In the genomic region with DNA sequence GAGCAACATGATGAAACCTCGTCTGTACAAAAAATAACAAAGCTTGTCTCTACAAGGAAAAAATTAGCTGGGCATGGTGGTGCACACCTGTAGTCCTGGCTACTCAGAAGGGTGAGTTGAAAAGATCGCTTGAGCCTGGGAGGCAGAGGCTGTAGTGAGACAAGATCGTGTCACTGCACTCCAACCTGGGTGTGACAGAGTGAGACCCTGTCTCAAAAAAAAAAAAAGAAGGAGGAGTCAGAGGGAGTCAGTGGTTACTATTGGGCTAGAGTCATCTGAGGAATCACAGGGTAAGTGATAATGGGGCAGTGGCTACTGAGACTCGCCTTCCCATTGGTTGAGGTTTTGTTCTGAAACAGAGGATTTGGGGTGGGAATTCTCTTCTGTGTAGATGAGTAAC, we compare ENCODE assay signal across 16 cellular contexts. TPM values are rescaled to one million over a fixed set of nuclear protein-coding genes. Genes with fewer than 3 reads are reported as not detected.
DNase-seq lines count a peak whose midpoint lies in the region; ATAC-seq, FAIRE-seq and TF ChIP-seq lines count a peak whose summit lies in the region.
"Had no signal": no experiment of that assay in that cellular context is flagged by ENCODE, and none has a peak within 500 bp of the region (broad histone marks: within the 10 kb centered on the region; RNA-seq: fewer than 3 reads in every experiment).

No MANE protein-coding gene starts in this region.

- peak overlapping the region; percentile 3 for H3K27ac Mint-ChIP-seq in activated CD8-positive, alpha-beta T cell treated with anti-CD3 and anti-CD28 coated beads for 36 hours
- no peak overlapping the region for H3K27ac Mint-ChIP-seq in activated CD8-positive, alpha-beta T cell treated with anti-CD3 and anti-CD28 coated beads, Interleukin-2, amount 10 ng/mL, durations not matched to agents 7 days and 5 days
- peak overlapping the region; percentile 2 for H3K27ac Mint-ChIP-seq in activated T-helper 2 cell treated with anti-CD3 and anti-CD28 coated beads, Interferon-gamma antibody, Interleukin-2, Interleukin-4, amounts not matched to agents 10 μg/mL and 5 μg/mL and 100 μg/mL, durations not matched to agents 14 hours and 24 hours and 36 hours
- H3K27ac Mint-ChIP-seq in natural killer cell treated with Interleukin-12 subunit alpha and Interleukin-12 subunit beta and Interleukin-15 and Interleukin-18, amount 100 ng/mL, for 72 hours: peak overlapping the region; percentile 35 to 42

- 81 to 84% methylated on average over 4 of the region's 4 CpGs for WGBS in pancreas, 2 donors

- CTCF ChIA-PET in activated CD8-positive, alpha-beta T cell treated with anti-CD3 and anti-CD28 coated beads for 36 hours (lab: Charles Lee): interaction anchor here (1.3 to 3.4 kb wide), 3 partner anchors 14 to 69 kb away, joined by 3 to 15 read pairs (median 4); no protein-coding TSS in a partner anchor
- CTCF ChIA-PET in activated CD8-positive, alpha-beta T cell treated with anti-CD3 and anti-CD28 coated beads, Interleukin-2, amount 10 ng/mL, durations not matched to agents 7 days and 5 days (lab: Charles Lee): interaction anchor here (1.3 to 3.3 kb wide), 3 partner anchors 17 to 67 kb away, joined by 4 to 13 read pairs (median 5); no protein-coding TSS in a partner anchor
- CTCF ChIA-PET in HEK293 (lab: Yijun Ruan, JAX): interaction anchor here (0.6 to 0.8 kb wide), 2 partner anchors 15 to 226 kb away, joined by 3 read pairs; no protein-coding TSS in a partner anchor

- TF ChIP-seq CTCF in activated CD8-positive, alpha-beta T cell treated with anti-CD3 and anti-CD28 coated beads for 36 hours (IDR thresholded peaks at IDR 0.05): no peak
- TF ChIP-seq CTCF in HEK293 (tag by site-specific recombination; IDR thresholded peaks at IDR 0.05) (no peak), pancreas (IDR thresholded peaks at IDR 0.05) (no peak)

- DNase-seq in activated CD8-positive, alpha-beta T cell treated with anti-CD3 and anti-CD28 coated beads for 36 hours: no peak
- no peak for DNase-seq in activated CD8-positive, alpha-beta T cell treated with anti-CD3 and anti-CD28 coated beads, Interleukin-2, amount 10 ng/mL, durations not matched to agents 7 days and 5 days
- DNase-seq in activated T-helper 2 cell treated with anti-CD3 and anti-CD28 coated beads, Interferon-gamma antibody, Interleukin-2, Interleukin-4, amounts not matched to agents 10 μg/mL and 5 μg/mL and 100 μg/mL, durations not matched to agents 14 hours and 24 hours and 36 hours (ENCODE audit: low spot score): no peak
- DNase-seq in natural killer cell treated with Interleukin-12 subunit alpha and Interleukin-12 subunit beta and Interleukin-15 and Interleukin-18, amount 100 ng/mL, for 72 hours (ENCODE audit: low spot score): no peak
- DNase-seq in A172 (ENCODE audit: low spot score) (no peak), pancreas (no peak)
- DNase-seq: adrenal gland; foreskin keratinocyte; nucleus accumbens; SHP77; stimulated activated CD4-positive, alpha-beta T cell treated with anti-CD3 and anti-CD28 coated beads, Interleukin-4, amount 100 ng/mL, for 4 hours; upper lobe of left lung had no signal

- H3K27me3 ChIP-seq in pancreas: no peaks in the 10 kb centered on the region
- H3K27me3 ChIP-seq: adrenal gland, foreskin keratinocyte, upper lobe of left lung had no signal

- peaks cover 66% of the 10 kb centered on the region for H3K4me1 Mint-ChIP-seq in activated CD8-positive, alpha-beta T cell treated with anti-CD3 and anti-CD28 coated beads for 36 hours (ENCODE audit: low read depth)
- peaks cover 66% of the 10 kb centered on the region for H3K4me1 Mint-ChIP-seq in activated CD8-positive, alpha-beta T cell treated with anti-CD3 and anti-CD28 coated beads, Interleukin-2, amount 10 ng/mL, durations not matched to agents 7 days and 5 days (ENCODE audit: low read depth)
- peaks cover 57% of the 10 kb centered on the region for H3K4me1 Mint-ChIP-seq in activated T-helper 2 cell treated with anti-CD3 and anti-CD28 coated beads, Interferon-gamma antibody, Interleukin-2, Interleukin-4, amounts not matched to agents 10 μg/mL and 5 μg/mL and 100 μg/mL, durations not matched to agents 14 hours and 24 hours and 36 hours (ENCODE audit: low read depth)
- peaks cover 39 to 45% of the 10 kb centered on the region in 2 donors for H3K4me1 Mint-ChIP-seq in natural killer cell treated with Interleukin-12 subunit alpha and Interleukin-12 subunit beta and Interleukin-15 and Interleukin-18, amount 100 ng/mL, for 72 hours (ENCODE audit: low read depth in 2 of 2)

- H3K4me1 ChIP-seq in HEK293 (ENCODE audit: control insufficient read depth, insufficient read depth, low read length): peaks cover 24% of the 10 kb centered on the region
- peaks cover 0 to 20% (median 0%) of the 10 kb centered on the region in 3 donors for H3K4me1 ChIP-seq in pancreas
- H3K4me1 ChIP-seq: foreskin keratinocyte had no signal

- H3K4me3 Mint-ChIP-seq in activated CD8-positive, alpha-beta T cell treated with anti-CD3 and anti-CD28 coated beads for 36 hours: peak overlapping the region; percentile 100
- no peak overlapping the region for H3K4me3 Mint-ChIP-seq in activated CD8-positive, alpha-beta T cell treated with anti-CD3 and anti-CD28 coated beads, Interleukin-2, amount 10 ng/mL, durations not matched to agents 7 days and 5 days
- H3K4me3 Mint-ChIP-seq in activated T-helper 2 cell treated with anti-CD3 and anti-CD28 coated beads, Interferon-gamma antibody, Interleukin-2, Interleukin-4, amounts not matched to agents 10 μg/mL and 5 μg/mL and 100 μg/mL, durations not matched to agents 14 hours and 24 hours and 36 hours (ENCODE audit: low read depth): peak overlapping the region; percentile 51
- H3K4me3 Mint-ChIP-seq in natural killer cell treated with Interleukin-12 subunit alpha and Interleukin-12 subunit beta and Interleukin-15 and Interleukin-18, amount 100 ng/mL, for 72 hours: peak overlapping the region; percentile 44

- intact Hi-C loops in activated CD8-positive, alpha-beta T cell treated with anti-CD3 and anti-CD28 coated beads for 36 hours (cut with micrococcal nuclease): no loop called here
- intact Hi-C loops in activated T-helper 2 cell treated with anti-CD3 and anti-CD28 coated beads, Interferon-gamma antibody, Interleukin-2, Interleukin-4, amounts not matched to agents 10 μg/mL and 5 μg/mL and 100 μg/mL, durations not matched to agents 14 hours and 24 hours and 36 hours (cut with micrococcal nuclease): no loop called here
- intact Hi-C loops in pancreas (cut with DNase I): no loop called here

- POLR2A ChIA-PET in activated CD8-positive, alpha-beta T cell treated with anti-CD3 and anti-CD28 coated beads for 36 hours (lab: Charles Lee): interaction anchor here (0.6 to 9.6 kb wide), 3 partner anchors 20 to 65 kb away, joined by 3 to 151 read pairs (median 3); partner anchors contain the start of gene UBA2
- POLR2A ChIA-PET in activated CD8-positive, alpha-beta T cell treated with anti-CD3 and anti-CD28 coated beads, Interleukin-2, amount 10 ng/mL, durations not matched to agents 7 days and 5 days (lab: Charles Lee): no interaction called here
- POLR2A ChIA-PET in HEK293 (lab: Yijun Ruan, JAX): interaction anchor here (0.6 kb wide), 1 partner anchor 109 kb away, joined by 3 read pairs; no protein-coding TSS in a partner anchor

- H3K9me3 ChIP-seq in HEK293 (ENCODE audit: control insufficient read depth, insufficient read depth, low read depth, low read length) (no peaks in the 10 kb centered on the region), pancreas (no peaks in the 10 kb centered on the region)
- H3K9me3 ChIP-seq: adrenal gland, upper lobe of left lung had no signal

- peaks cover 18 to 21% of the 10 kb centered on the region in 2 experiments for H3K36me3 ChIP-seq in HEK293 (ENCODE audit: control insufficient read depth in 2 of 2, insufficient read depth in 1 of 2, low read length in 2 of 2)
- H3K36me3 ChIP-seq in pancreas: peaks cover 0 to under 1% (median 0%) of the 10 kb centered on the region in 3 donors

- H3K4me3 ChIP-seq in HEK293 (ENCODE audit: low read depth, low read length) (no peak overlapping the region), pancreas (no peak overlapping the region)
- H3K4me3 ChIP-seq: adrenal gland, lung, upper lobe of left lung had no signal

- FAIRE-seq in pancreas (lab: Jason Lieb, UNC): no peak
- FAIRE-seq: endometrium had no signal

- no peak overlapping the region for H3K27ac ChIP-seq in HEK293 (ENCODE audit: extremely low read depth, low read depth, low read length)
- no peak overlapping the region for H3K27ac ChIP-seq in pancreas
- H3K27ac ChIP-seq: adrenal gland, foreskin keratinocyte, upper lobe of left lung had no signal

- H3K27me3 Mint-ChIP-seq in activated CD8-positive, alpha-beta T cell treated with anti-CD3 and anti-CD28 coated beads for 36 hours: no peaks in the 10 kb centered on the region
- H3K27me3 Mint-ChIP-seq in activated CD8-positive, alpha-beta T cell treated with anti-CD3 and anti-CD28 coated beads, Interleukin-2, amount 10 ng/mL, durations not matched to agents 7 days and 5 days (ENCODE audit: low read depth): no peaks in the 10 kb centered on the region
- H3K27me3 Mint-ChIP-seq in activated T-helper 2 cell treated with anti-CD3 and anti-CD28 coated beads, Interferon-gamma antibody, Interleukin-2, Interleukin-4, amounts not matched to agents 10 μg/mL and 5 μg/mL and 100 μg/mL, durations not matched to agents 14 hours and 24 hours and 36 hours (ENCODE audit: low read depth): no peaks in the 10 kb centered on the region
- no peaks in the 10 kb centered on the region for H3K27me3 Mint-ChIP-seq in natural killer cell treated with Interleukin-12 subunit alpha and Interleukin-12 subunit beta and Interleukin-15 and Interleukin-18, amount 100 ng/mL, for 72 hours

- ATAC-seq in activated CD8-positive, alpha-beta T cell treated with anti-CD3 and anti-CD28 coated beads for 36 hours: no peak
- ATAC-seq in activated CD8-positive, alpha-beta T cell treated with anti-CD3 and anti-CD28 coated beads, Interleukin-2, amount 10 ng/mL, durations not matched to agents 7 days and 5 days: no peak
- ATAC-seq in natural killer cell treated with Interleukin-12 subunit alpha and Interleukin-12 subunit beta and Interleukin-15 and Interleukin-18, amount 100 ng/mL, for 72 hours: no peak
- no peak for ATAC-seq in HG03045 (IDR thresholded peaks at IDR 0.05; ENCODE audit: unreplicated experiment)
- ATAC-seq in pancreas: no peak
- ATAC-seq: foreskin keratinocyte had no signal

- H3K9me3 Mint-ChIP-seq in activated CD8-positive, alpha-beta T cell treated with anti-CD3 and anti-CD28 coated beads for 36 hours: no peaks in the 10 kb centered on the region
- no peaks in the 10 kb centered on the region for H3K9me3 Mint-ChIP-seq in activated CD8-positive, alpha-beta T cell treated with anti-CD3 and anti-CD28 coated beads, Interleukin-2, amount 10 ng/mL, durations not matched to agents 7 days and 5 days (ENCODE audit: insufficient read depth)
- H3K9me3 Mint-ChIP-seq in activated T-helper 2 cell treated with anti-CD3 and anti-CD28 coated beads, Interferon-gamma antibody, Interleukin-2, Interleukin-4, amounts not matched to agents 10 μg/mL and 5 μg/mL and 100 μg/mL, durations not matched to agents 14 hours and 24 hours and 36 hours: no peaks in the 10 kb centered on the region
- no peaks in the 10 kb centered on the region for H3K9me3 Mint-ChIP-seq in natural killer cell treated with Interleukin-12 subunit alpha and Interleukin-12 subunit beta and Interleukin-15 and Interleukin-18, amount 100 ng/mL, for 72 hours

- peaks cover 27% of the 10 kb centered on the region for H3K36me3 Mint-ChIP-seq in activated CD8-positive, alpha-beta T cell treated with anti-CD3 and anti-CD28 coated beads for 36 hours (ENCODE audit: low read depth)
- peaks cover 33% of the 10 kb centered on the region for H3K36me3 Mint-ChIP-seq in activated CD8-positive, alpha-beta T cell treated with anti-CD3 and anti-CD28 coated beads, Interleukin-2, amount 10 ng/mL, durations not matched to agents 7 days and 5 days (ENCODE audit: low read depth)
- peaks cover 34% of the 10 kb centered on the region for H3K36me3 Mint-ChIP-seq in activated T-helper 2 cell treated with anti-CD3 and anti-CD28 coated beads, Interferon-gamma antibody, Interleukin-2, Interleukin-4, amounts not matched to agents 10 μg/mL and 5 μg/mL and 100 μg/mL, durations not matched to agents 14 hours and 24 hours and 36 hours (ENCODE audit: low read depth)
- H3K36me3 Mint-ChIP-seq in natural killer cell treated with Interleukin-12 subunit alpha and Interleukin-12 subunit beta and Interleukin-15 and Interleukin-18, amount 100 ng/mL, for 72 hours: peaks cover 8% of the 10 kb centered on the region

RNA-seq across cellular contexts. Expression of gene GPI, which starts 1.9 kb away (rescaled TPM):
- total RNA-seq in activated CD8-positive, alpha-beta T cell treated with anti-CD3 and anti-CD28 coated beads for 36 hours: 100 to 1,000 TPM; 847 to 870 TPM
- total RNA-seq in activated CD8-positive, alpha-beta T cell treated with anti-CD3 and anti-CD28 coated beads, Interleukin-2, amount 10 ng/mL, durations not matched to agents 7 days and 5 days: 100 to 1,000 TPM; 661 to 697 TPM
- total RNA-seq in activated T-helper 2 cell treated with anti-CD3 and anti-CD28 coated beads, Interferon-gamma antibody, Interleukin-2, Interleukin-4, amounts not matched to agents 10 μg/mL and 5 μg/mL and 100 μg/mL, durations not matched to agents 14 hours and 24 hours and 36 hours: 622 and 630 TPM in 2 replicates
- total RNA-seq in natural killer cell treated with Interleukin-12 subunit alpha and Interleukin-12 subunit beta and Interleukin-15 and Interleukin-18, amount 100 ng/mL, for 72 hours: 100 to 1,000 TPM; 394 to 516 TPM
- total RNA-seq in A172 (2014; rRNA removed; shearing (Covaris generic)): 179 and 185 TPM in 2 replicates
- 100 to 1,000 TPM in 2 of 6 donors, 10 to 100 TPM in 4; 50.5 to 119 (median 70.9) TPM for total RNA-seq in pancreas
- 10 to 100 TPM; 51.1 to 73.0 TPM for polyA plus RNA-seq in pancreas

RNA-seq across cellular contexts. Expression of gene PDCD2L, which starts 41.1 kb away (rescaled TPM):
- 10 to 100 TPM; 39.9 to 42.1 TPM for total RNA-seq in activated CD8-positive, alpha-beta T cell treated with anti-CD3 and anti-CD28 coated beads for 36 hours
- 10 to 100 TPM; 12.9 to 13.3 TPM for total RNA-seq in activated CD8-positive, alpha-beta T cell treated with anti-CD3 and anti-CD28 coated beads, Interleukin-2, amount 10 ng/mL, durations not matched to agents 7 days and 5 days
- total RNA-seq in activated T-helper 2 cell treated with anti-CD3 and anti-CD28 coated beads, Interferon-gamma antibody, Interleukin-2, Interleukin-4, amounts not matched to agents 10 μg/mL and 5 μg/mL and 100 μg/mL, durations not matched to agents 14 hours and 24 hours and 36 hours: 36.7 and 40.3 TPM in 2 replicates
- 10 to 100 TPM; 18.2 to 28.4 TPM for total RNA-seq in natural killer cell treated with Interleukin-12 subunit alpha and Interleukin-12 subunit beta and Interleukin-15 and Interleukin-18, amount 100 ng/mL, for 72 hours
- 30.8 and 42.1 TPM in 2 replicates for total RNA-seq in A172 (2014; rRNA removed; shearing (Covaris generic))
- total RNA-seq in pancreas: 1 to 10 TPM; 4.2 to 8.3 (median 5.5) TPM
- polyA plus RNA-seq in pancreas: 10 to 100 TPM; 10.8 to 11.2 TPM
